8 cellular contexts compared by ENCODE assay signal in genomic region chr16:14988661-14989111, GRCh38. TPM values are rescaled to one million over a fixed set of nuclear protein-coding genes. Genes with fewer than 3 reads are reported as not detected.
DNase-seq lines count a peak whose midpoint lies in the region; ATAC-seq and TF ChIP-seq lines count a peak whose summit lies in the region.
"Not testable (repeated sequence)": the region's sequence is repeated elsewhere in the genome, so short reads cannot be mapped to it uniquely, and the experiment has no call there.

No MANE protein-coding gene starts in this region.

- POLR2A ChIA-PET in CD4-positive, alpha-beta T cell (lab: Charles Lee); T-cell (lab: Charles Lee): not testable (repeated sequence)

- WGBS in trophoblast cell (ENCODE audit: extremely low coverage, insufficient coverage, insufficient read length): no CpG with 5 or more reads among the region's 23 CpGs
- WGBS in upper lobe of left lung, 2 donors: 96% methylated on average over 23 of the region's 23 CpGs

- H3K4ac ChIP-seq in trophoblast cell (ENCODE audit: low read depth, low read length): peak overlapping the region; percentile 10

- not testable (repeated sequence) for H3K36me3 ChIP-seq in H7 (replicated peaks; ENCODE audit: control insufficient read depth, insufficient read depth, low read length)
- H3K36me3 ChIP-seq in trophoblast cell (ENCODE audit: control insufficient read depth in 1 of 2, insufficient read depth in 2 of 2, low read length in 2 of 2) (peaks cover 22 to 35% of the 10 kb centered on the region in 2 experiments), upper lobe of left lung (peaks cover 4 to 24% (median 10%) of the 10 kb centered on the region in 4 donors)

- not testable (repeated sequence) for H3K79me2 ChIP-seq in trophoblast cell (ENCODE audit: control insufficient read depth, insufficient read depth, low read length, poor library complexity)

- TF ChIP-seq EP300 in upper lobe of left lung (IDR thresholded peaks at IDR 0.05): not testable (repeated sequence)

- CTCF ChIA-PET in CD4-positive, alpha-beta T cell (lab: Charles Lee); T-cell (lab: Charles Lee): not testable (repeated sequence)

- H3K27me3 ChIP-seq in CD4-positive, alpha-beta T cell (ENCODE audit: control insufficient read depth, insufficient read depth, low read length); H7 (ENCODE audit: control insufficient read depth, insufficient read depth, low read length); trophoblast cell (ENCODE audit: insufficient read depth, low read length); upper lobe of left lung: not testable (repeated sequence)

- H3K79me1 ChIP-seq in trophoblast cell (ENCODE audit: low read length): not testable (repeated sequence)

- not testable (repeated sequence) for H3K9me3 ChIP-seq in CD4-positive, alpha-beta T cell (ENCODE audit: control insufficient read depth, low read length); trophoblast cell (ENCODE audit: insufficient read depth, low read depth, low read length); upper lobe of left lung

- peaks cover 21% of the 10 kb centered on the region for H3K4me1 Mint-ChIP-seq in CD4-positive, alpha-beta T cell (ENCODE audit: low read depth)
- H3K4me1 Mint-ChIP-seq in T-cell (peaks cover 35% of the 10 kb centered on the region in 3 donors), memory B cell (peaks cover 19% of the 10 kb centered on the region)

- TF ChIP-seq POLR2A in upper lobe of left lung (IDR thresholded peaks at IDR 0.05): not testable (repeated sequence)

- H3K23ac ChIP-seq in trophoblast cell (ENCODE audit: low read length): not testable (repeated sequence)

- H2AFZ ChIP-seq in trophoblast cell (ENCODE audit: insufficient read depth, low read length, poor library complexity): not testable (repeated sequence)

- H3K9me3 Mint-ChIP-seq in CD4-positive, alpha-beta T cell; T-cell; memory B cell: not testable (repeated sequence)

- peak; percentile 41 for ATAC-seq in CD4-positive, alpha-beta T cell (ENCODE audit: poor library complexity)
- peak in 3 of 4 experiments; percentile 30 to 45 (median 35) for ATAC-seq in T-cell (replicated peaks in 1 of 4)
- ATAC-seq in left cardiac atrium: peak; percentile 15 to 27
- peak; percentile 86 for ATAC-seq in memory B cell (ENCODE audit: low read depth)
- peak; percentile 11 to 18 for ATAC-seq in upper lobe of left lung (ENCODE audit: low FRiP score in 2 of 2)

- H4K8ac ChIP-seq in trophoblast cell (ENCODE audit: low read depth, low read length): not testable (repeated sequence)

- H3K4me2 ChIP-seq in trophoblast cell (ENCODE audit: low read length): not testable (repeated sequence)

- H2BK5ac ChIP-seq in trophoblast cell (ENCODE audit: low read depth, low read length, poor library complexity): not testable (repeated sequence)

- not testable (repeated sequence) for DNase-seq in CD4-positive, alpha-beta T cell; T-cell; left cardiac atrium; trophoblast cell
- peak; percentile 12 for DNase-seq in H7
- DNase-seq in cerebellar cortex (ENCODE audit: low spot score): peak; percentile 45
- DNase-seq in memory B cell (ENCODE audit: low spot score in 2 of 2): peak; percentile 23 to 43
- peak in 1 of 2 donors; percentile 82 for DNase-seq in upper lobe of left lung

- TF ChIP-seq CTCF in CD4-positive, alpha-beta T cell (IDR thresholded peaks at IDR 0.05); upper lobe of left lung (IDR thresholded peaks at IDR 0.05): not testable (repeated sequence)

- not testable (repeated sequence) for H4K12ac ChIP-seq in trophoblast cell (ENCODE audit: low read depth, low read length)

- peak overlapping the region; percentile 73 for H3K4me3 Mint-ChIP-seq in CD4-positive, alpha-beta T cell
- H3K4me3 Mint-ChIP-seq in T-cell (peak overlapping the region in 2 of 3 donors; percentile 54 to 66), memory B cell (peak overlapping the region; percentile 72)

- peaks cover 63% of the 10 kb centered on the region for H3K36me3 Mint-ChIP-seq in CD4-positive, alpha-beta T cell (ENCODE audit: low read depth)
- H3K36me3 Mint-ChIP-seq in T-cell: peaks cover 57% of the 10 kb centered on the region
- peaks cover 15% of the 10 kb centered on the region for H3K36me3 Mint-ChIP-seq in memory B cell

- H3K18ac ChIP-seq in trophoblast cell (ENCODE audit: low read length): peak overlapping the region; percentile 26

- not testable (repeated sequence) for H3K14ac ChIP-seq in trophoblast cell (ENCODE audit: low read length)

- not testable (repeated sequence) for H4K91ac ChIP-seq in trophoblast cell (ENCODE audit: low read depth, low read length)

- not testable (repeated sequence) for H2BK12ac ChIP-seq in trophoblast cell (ENCODE audit: low read length)

- not testable (repeated sequence) for H3K9ac ChIP-seq in trophoblast cell (ENCODE audit: low read length)

- not testable (repeated sequence) for H3K27ac ChIP-seq in CD4-positive, alpha-beta T cell (ENCODE audit: low read depth, low read length); trophoblast cell (ENCODE audit: low read depth, low read length); upper lobe of left lung

- not testable (repeated sequence) for H3K27ac Mint-ChIP-seq in CD4-positive, alpha-beta T cell; T-cell
- peak overlapping the region; percentile 67 for H3K27ac Mint-ChIP-seq in memory B cell

- H2AK5ac ChIP-seq in trophoblast cell (ENCODE audit: low read length): not testable (repeated sequence)

- intact Hi-C loops in CD4-positive, alpha-beta T cell (cut with DNase I, micrococcal nuclease); left cardiac atrium (cut with DNase I): not testable (repeated sequence)

- not testable (repeated sequence) for H3K4me3 ChIP-seq in H7 (ENCODE audit: insufficient read depth, low read depth, low read length); trophoblast cell (ENCODE audit: low read depth, low read length); upper lobe of left lung

- H3K4me1 ChIP-seq in trophoblast cell (ENCODE audit: control insufficient read depth in 1 of 2, insufficient read depth in 2 of 2, low read length in 2 of 2); upper lobe of left lung: not testable (repeated sequence)

- not testable (repeated sequence) for H2BK120ac ChIP-seq in trophoblast cell (ENCODE audit: insufficient read depth, low read length, poor library complexity)

- H3K27me3 Mint-ChIP-seq in CD4-positive, alpha-beta T cell; T-cell; memory B cell: not testable (repeated sequence)

RNA-seq across cellular contexts. Expression of gene PDXDC1, which starts 13.9 kb away (rescaled TPM):
- 10 to 100 TPM; 64.0 to 75.0 TPM for total RNA-seq in CD4-positive, alpha-beta T cell
- 67.5 and 82.0 TPM in 2 replicates for total RNA-seq in H7 (2014; rRNA removed; shearing (Covaris generic))
- 10 to 100 TPM; 63.3 to 84.7 (median 72.4) TPM for total RNA-seq in T-cell
- 100 to 1,000 TPM in 1 of 2 donors, 10 to 100 TPM in 1; 73.8 to 103 TPM for total RNA-seq in left cardiac atrium
- polyA plus RNA-seq in trophoblast cell (2013): 90.1 and 92.1 TPM in 2 replicates
- total RNA-seq in upper lobe of left lung: 100 to 1,000 TPM in 2 of 6 donors, 10 to 100 TPM in 4; 67.1 to 148 (median 85.2) TPM

RNA-seq across cellular contexts. Expression of gene NPIPA1, which starts 51.4 kb away (rescaled TPM):
- 100 to 1,000 TPM; 103 to 105 TPM for total RNA-seq in CD4-positive, alpha-beta T cell
- 27.6 and 42.6 TPM in 2 replicates for total RNA-seq in H7 (2014; rRNA removed; shearing (Covaris generic))
- total RNA-seq in T-cell (100 to 1,000 TPM; 116 to 163 (median 134) TPM), left cardiac atrium (10 to 100 TPM; 52.2 to 56.3 TPM), upper lobe of left lung (100 to 1,000 TPM in 2 of 6 donors, 10 to 100 TPM in 4; 49.3 to 189 (median 79.1) TPM)
- 45.8 and 48.2 TPM in 2 replicates for polyA plus RNA-seq in trophoblast cell (2013)

Comparison
In these comparisons a context has a peak if more than half of its experiments do, and no peak if none do; other contexts are left out.
1. ATAC-seq: peak in every context shown above with its lines; median percentile 86 in memory B cell; 41 in CD4-positive, alpha-beta T cell; 35 in T-cell; 21 in left cardiac atrium; 14 in upper lobe of left lung.